9 cellular contexts compared by ENCODE assay signal in genomic region chr15:45640610-45641009, GRCh38. TPM values are rescaled to one million over a fixed set of nuclear protein-coding genes. Genes with fewer than 3 reads are reported as not detected.
DNase-seq lines count a peak whose midpoint lies in the region; TF ChIP-seq lines count a peak whose summit lies in the region.
"Had no signal": no experiment of that assay in that cellular context is flagged by ENCODE, and none has a peak within 500 bp of the region (broad histone marks: within the 10 kb centered on the region; RNA-seq: fewer than 3 reads in every experiment).

No MANE protein-coding gene starts in this region.

- peak overlapping the region; percentile 78 for H3K27ac ChIP-seq in subcutaneous abdominal adipose tissue (ENCODE audit: low read depth, low read length)

- peaks cover 0 to 75% (median 62%) of the 10 kb centered on the region in 5 donors for H3K4me1 ChIP-seq in subcutaneous abdominal adipose tissue (ENCODE audit: control insufficient read depth in 5 of 5, insufficient read depth in 5 of 5, low read length in 5 of 5)

- in situ Hi-C loops in astrocyte of the cerebellum (cut with HindIII; ENCODE audit: low sequenced_read_pairs), result loop anchor here (5.0 kb wide), 1 partner anchor 67 kb away; no protein-coding TSS in a partner anchor

- H3K9ac ChIP-seq in subcutaneous abdominal adipose tissue (ENCODE audit: low read length in 5 of 5), result peak overlapping the region in 2 of 5 donors; percentile 10 to 78

- H3K36me3 Mint-ChIP-seq in HFFc6 (ENCODE audit: low read depth), result no peaks in the 10 kb centered on the region

- TF ChIP-seq CTCF in HFFc6 (IDR thresholded peaks at IDR 0.05) (no peak), astrocyte of the cerebellum (IDR thresholded peaks at IDR 0.05; ENCODE audit: low read depth, low read length, missing control alignments) (no peak), kidney epithelial cell (IDR thresholded peaks at IDR 0.05; ENCODE audit: insufficient read depth, low read length, poor library complexity, severe bottlenecking) (no peak)

- H3K36me3 ChIP-seq in kidney epithelial cell (ENCODE audit: control insufficient read depth, insufficient read depth, low read length) (no peaks in the 10 kb centered on the region), subcutaneous abdominal adipose tissue (ENCODE audit: control insufficient read depth in 5 of 5, insufficient read depth in 5 of 5, low read length in 5 of 5) (no peaks in the 10 kb centered on the region)

- H3K27me3 Mint-ChIP-seq in HFFc6 (ENCODE audit: insufficient read depth), result peaks cover 6% of the 10 kb centered on the region; the same call in 1 of the 2 replicates

- H3K9me3 Mint-ChIP-seq in HFFc6, result no peaks in the 10 kb centered on the region

- DNase-seq in HFFc6, result peak; percentile 94
- DNase-seq in astrocyte of the cerebellum (ENCODE audit: low read depth), result peak; percentile 57
- peak; percentile 92 for DNase-seq in kidney epithelial cell (ENCODE audit: low read depth)
- DNase-seq in HUDEP-2 (lab: John Stamatoyannopoulos, UW; ENCODE audit: unreplicated experiment in 76 of 76), result no peak
- no peak for DNase-seq in NCI-H446 treated with DMSO at 0.1 percent for 48 hours (lab: John Stamatoyannopoulos, UW)
- DNase-seq in midbrain (lab: John Stamatoyannopoulos, UW), result no peak
- DNase-seq: activated CD4-positive, alpha-beta T cell treated with anti-CD3 and anti-CD28 coated beads for 1 hour; NCI-H2171 treated with DMSO at 0.1 percent for 48 hours had no signal

- no peak overlapping the region for H3K4me3 ChIP-seq in astrocyte of the cerebellum (ENCODE audit: low read depth, low read length)
- no peak overlapping the region for H3K4me3 ChIP-seq in kidney epithelial cell (ENCODE audit: low read depth, low read length)
- no peak overlapping the region for H3K4me3 ChIP-seq in subcutaneous abdominal adipose tissue (ENCODE audit: low read depth in 1 of 5, low read length in 5 of 5)

- H3K4me3 Mint-ChIP-seq in HFFc6, result peak overlapping the region; percentile 75

- H3K4me1 Mint-ChIP-seq in HFFc6 (ENCODE audit: low read depth), result peaks cover 88% of the 10 kb centered on the region

- no peaks in the 10 kb centered on the region for H3K27me3 ChIP-seq in kidney epithelial cell (ENCODE audit: control insufficient read depth, insufficient read depth, low read length)
- H3K27me3 ChIP-seq in subcutaneous abdominal adipose tissue (ENCODE audit: control insufficient read depth in 5 of 5, insufficient read depth in 4 of 5, low read length in 5 of 5), result no peaks in the 10 kb centered on the region

- H3K27ac Mint-ChIP-seq in HFFc6, result peak overlapping the region; percentile 91

- H3K9me3 ChIP-seq in subcutaneous abdominal adipose tissue (ENCODE audit: control insufficient read depth in 5 of 5, low read length in 5 of 5), result no peaks in the 10 kb centered on the region

RNA-seq across cellular contexts. Expression of gene SQOR, which starts 5.8 kb away (rescaled TPM):
- total RNA-seq in HFFc6 (2021; fragmentation: NEBNext Ultra II Directional; extraction: Animal tissue kit (Norgen Biotek cat#: 25700)), result 10 to 100 TPM; 25.3 to 43.2 (median 39.7) TPM
- 46.2 and 47.9 TPM in 2 replicates for total RNA-seq in kidney epithelial cell

RNA-seq across cellular contexts. Expression of gene BLOC1S6, which starts 53.4 kb away (rescaled TPM):
- total RNA-seq in HFFc6 (2021; fragmentation: NEBNext Ultra II Directional; extraction: Animal tissue kit (Norgen Biotek cat#: 25700)), result 10 to 100 TPM; 55.2 to 67.2 (median 59.4) TPM
- total RNA-seq in kidney epithelial cell, result 70.2 and 71.4 TPM in 2 replicates

Comparison
In these comparisons a context has a peak if more than half of its experiments do, and no peak if none do; other contexts are left out.
1. DNase-seq: peak in HFFc6 (single experiment), astrocyte of the cerebellum (single experiment) and kidney epithelial cell (single experiment); none in HUDEP-2 (0 of 76), NCI-H446 treated with DMSO at 0.1 percent for 48 hours (single experiment) and midbrain (single experiment).